ENCODE assay signal across 9 cellular contexts in genomic region chr6:3848380-3848779, GRCh38. TPM values are rescaled to one million over a fixed set of nuclear protein-coding genes. Genes with fewer than 3 reads are reported as not detected.
A peak's percentile ranks its signal among the peaks of the same experiment; 100 is the strongest.
DNase-seq lines count a peak whose midpoint lies in the region.
"Had no signal": no experiment of that assay in that cellular context is flagged by ENCODE, and none has a peak within 500 bp of the region (broad histone marks: within the 10 kb centered on the region; RNA-seq: fewer than 3 reads in every experiment).

No MANE protein-coding gene starts in this region.

- H3K4me3 ChIP-seq in adipocyte (ENCODE audit: low read length) (peak overlapping the region; percentile 78), MG63 (no peak overlapping the region)
- H3K4me3 ChIP-seq: BLaER1 had no signal

- H3K9me3 ChIP-seq in adipocyte (ENCODE audit: control insufficient read depth, low read length) (no peaks in the 10 kb centered on the region), MG63 (no peaks in the 10 kb centered on the region)

- H3K36me3 ChIP-seq in adipocyte (ENCODE audit: control insufficient read depth, insufficient read depth, low read length, severe bottlenecking) (no peaks in the 10 kb centered on the region), MG63 (no peaks in the 10 kb centered on the region)
- H3K36me3 ChIP-seq: BLaER1 had no signal

- peak overlapping the region; percentile 77 for H3K9ac ChIP-seq in adipocyte (ENCODE audit: low read length)
- H3K9ac ChIP-seq: BLaER1 had no signal

- peak overlapping the region; percentile 74 for H3K27ac ChIP-seq in substantia nigra (ENCODE audit: low read depth, low read length, poor library complexity, severe bottlenecking)
- H3K27ac ChIP-seq: BLaER1 had no signal

- H3K27me3 ChIP-seq in adipocyte (replicated peaks; ENCODE audit: control insufficient read depth, insufficient read depth, low read length) (no peaks in the 10 kb centered on the region), MG63 (no peaks in the 10 kb centered on the region)
- H3K27me3 ChIP-seq: BLaER1 had no signal

- DNase-seq in SKM-1 treated with dmso at 0.1 percent for 144 hours (lab: John Stamatoyannopoulos, UW; ENCODE audit: unreplicated experiment) (peak; percentile 4), SKM-1 (lab: John Stamatoyannopoulos, UW; ENCODE audit: unreplicated experiment) (no peak), adipocyte (ENCODE audit: low read depth) (no peak), iris pigment epithelial cell (ENCODE audit: low read depth) (peak; percentile 49), substantia nigra (lab: John Stamatoyannopoulos, UW) (no peak), MG63 (no peak)
- no peak for DNase-seq in stimulated activated CD4-positive, alpha-beta T cell treated with anti-CD3 and anti-CD28 coated beads, Interleukin-2, amount 100 ng/mL, for 48 hours
- DNase-seq in stimulated activated CD4-positive, alpha-beta T cell treated with anti-CD3 and anti-CD28 coated beads, Interleukin-12 subunit alpha, Interleukin-12 subunit beta, amount 100 ng/mL, for 4 hours = no peak

- H3K4me1 ChIP-seq in adipocyte (ENCODE audit: control insufficient read depth, insufficient read depth, low read length) = peaks cover 46% of the 10 kb centered on the region

RNA-seq across cellular contexts. Expression of gene FAM50B, which starts 0.8 kb away (rescaled TPM):
- not detected in 2 replicates for total RNA-seq in MG63 (2014; rRNA removed; shearing (Covaris generic); ENCODE audit: low replicate concordance)

Comparison
In these comparisons a context has a peak if more than half of its experiments do, and no peak if none do; other contexts are left out.
1. DNase-seq: peak in SKM-1 treated with dmso at 0.1 percent for 144 hours (single experiment) and iris pigment epithelial cell (single experiment); none in SKM-1 (single experiment), adipocyte (single experiment), substantia nigra (0 of 49), MG63 (single experiment), stimulated activated CD4-positive, alpha-beta T cell treated with anti-CD3 and anti-CD28 coated beads, Interleukin-2, amount 100 ng/mL, for 48 hours (0 of 2) and stimulated activated CD4-positive, alpha-beta T cell treated with anti-CD3 and anti-CD28 coated beads, Interleukin-12 subunit alpha, Interleukin-12 subunit beta, amount 100 ng/mL, for 4 hours (single experiment).